ENCODE assay signal across 19 cellular contexts in the genomic region with DNA sequence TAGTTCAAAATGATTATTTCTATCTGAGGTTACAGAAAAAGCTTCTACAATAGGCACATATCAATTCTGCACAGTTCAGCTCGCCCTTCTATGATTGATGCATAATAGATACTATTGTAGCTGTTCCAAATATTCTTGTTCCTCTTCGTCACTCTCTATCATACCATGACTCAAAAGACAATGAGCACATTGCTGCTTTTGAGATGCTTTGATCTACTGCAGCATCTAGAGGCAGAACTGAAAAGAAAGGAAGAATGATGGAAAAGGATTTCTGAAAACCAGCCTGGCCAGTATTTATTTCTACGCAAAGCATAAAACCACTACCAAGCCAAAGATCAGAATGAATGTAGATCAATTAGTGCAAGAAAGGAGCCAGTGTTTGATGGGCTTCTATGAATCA. TPM values are rescaled to one million over a fixed set of nuclear protein-coding genes. Genes with fewer than 3 reads are reported as not detected.
"Had no signal": no experiment of that assay in that cellular context is flagged by ENCODE, and none has a peak within 500 bp of the region (broad histone marks: within the 10 kb centered on the region; RNA-seq: fewer than 3 reads in every experiment).

No MANE protein-coding gene starts in this region.

- H3K4me3 ChIP-seq: lung, mucosa of descending colon, pancreas, right atrium auricular region, sigmoid colon, testis, tibial artery had no signal

- ATAC-seq: esophagus mucosa; left lobe of liver; mucosa of descending colon; naive thymus-derived CD4-positive, alpha-beta T cell; pancreas; stimulated activated memory B cell treated with anti-CD40 and anti-IgM and Interleukin-4, amounts not matched to agents 10 μg/mL and 1 μg/mL and 100 μg/mL, for 72 hours; stimulated activated naive CD8-positive, alpha-beta T cell treated with anti-CD3 and anti-CD28 coated beads, Interleukin-15, Interleukin-2, amounts not matched to agents 100 U/mL and 50 U/mL, for 24 hours had no signal

- H3K27ac ChIP-seq: epithelial cell of prostate, pancreas, right atrium auricular region, sigmoid colon, tibial artery had no signal

- H3K9me3 ChIP-seq: mucosa of descending colon, pancreas, right atrium auricular region, sigmoid colon, testis, tibial artery had no signal

- DNase-seq: effector CD8-positive, alpha-beta T cell; endodermal cell; kidney; mucosa of descending colon; naive thymus-derived CD4-positive, alpha-beta T cell; occipital lobe; pancreas; sigmoid colon; stimulated activated CD4-positive, alpha-beta T cell treated with anti-CD3 and anti-CD28 coated beads, Interleukin-4, amount 100 ng/mL, for 4 hours; stimulated activated naive CD8-positive, alpha-beta T cell treated with anti-CD3 and anti-CD28 coated beads, Interleukin-15, Interleukin-2, amounts not matched to agents 100 U/mL and 50 U/mL, for 24 hours; substantia nigra; testis; tibial artery had no signal

- H3K36me3 ChIP-seq: pancreas, right atrium auricular region, sigmoid colon, tibial artery had no signal

- H3K27me3 ChIP-seq: pancreas, right atrium auricular region, sigmoid colon, testis, tibial artery had no signal

RNA-seq across cellular contexts. Expression of a gene that starts 59.3 kb away (rescaled TPM):
- polyA plus RNA-seq: naive thymus-derived CD4-positive, alpha-beta T cell had no signal
